ENCODE assay signal across 39 cellular contexts in genomic region chr1:15435239-15436077, GRCh38. TPM values are rescaled to one million over a fixed set of nuclear protein-coding genes. Genes with fewer than 3 reads are reported as not detected.
A peak's percentile ranks its signal among the peaks of the same experiment; 100 is the strongest.
DNase-seq lines count a peak whose midpoint lies in the region; ATAC-seq, FAIRE-seq and TF ChIP-seq lines count a peak whose summit lies in the region.
"Had no signal": no experiment of that assay in that cellular context is flagged by ENCODE, and none has a peak within 500 bp of the region (broad histone marks: within the 10 kb centered on the region; RNA-seq: fewer than 3 reads in every experiment).

No MANE protein-coding gene starts in this region.

- peaks cover 34 to 40% of the 10 kb centered on the region in 2 donors for H3K4me1 Mint-ChIP-seq in immature natural killer cell
- H3K4me1 Mint-ChIP-seq: activated B cell treated with CpG ODN at 0.5 μM for 24 hours; activated CD8-positive, alpha-beta memory T cell treated with anti-CD3 and anti-CD28 coated beads, Interleukin-2, amount 10 ng/mL, durations not matched to agents 7 days and 5 days; CD4-positive, alpha-beta memory T cell had no signal

- peaks cover 25 to 51% (median 31%) of the 10 kb centered on the region in 3 donors for H3K27me3 Mint-ChIP-seq in immature natural killer cell (ENCODE audit: low read depth in 3 of 3)
- H3K27me3 Mint-ChIP-seq: activated B cell treated with CpG ODN at 0.5 μM for 24 hours; activated CD8-positive, alpha-beta memory T cell treated with anti-CD3 and anti-CD28 coated beads, Interleukin-2, amount 10 ng/mL, durations not matched to agents 7 days and 5 days; CD4-positive, alpha-beta memory T cell had no signal

- TF ChIP-seq EP300 in HepG2 (IDR thresholded peaks at IDR 0.05; ENCODE audit: low read depth in 2 of 2, low read length in 2 of 2) (no peak), HepG2 (CRISPR knock-in tag; IDR thresholded peaks at IDR 0.05; ENCODE audit: borderline replicate concordance) (no peak)

- H4K20me1 ChIP-seq in HepG2 (ENCODE audit: insufficient read depth, low read length), result no peaks in the 10 kb centered on the region

- H3K9ac ChIP-seq in HepG2 (ENCODE audit: insufficient read depth, low read depth, low read length), result no peak overlapping the region
- H3K9ac ChIP-seq: parathyroid adenoma had no signal

- no peaks in the 10 kb centered on the region for H3K36me3 Mint-ChIP-seq in immature natural killer cell
- H3K36me3 Mint-ChIP-seq: activated CD8-positive, alpha-beta memory T cell treated with anti-CD3 and anti-CD28 coated beads, Interleukin-2, amount 10 ng/mL, durations not matched to agents 7 days and 5 days had no signal

- H3K27ac ChIP-seq in HepG2 (ENCODE audit: extremely low read length, insufficient read depth, low read length) (no peak overlapping the region), right lobe of liver (no peak overlapping the region), small intestine (ENCODE audit: low read depth in 1 of 2, low read length in 1 of 2) (no peak overlapping the region)
- H3K27ac ChIP-seq: ascending aorta, colonic mucosa, parathyroid adenoma, PC-9, SK-N-MC, skin epidermis, suprapubic skin, upper lobe of right lung had no signal

- in situ Hi-C loops in HepG2 (cut with HindIII; ENCODE audit: extremely low pct_ligation_motif_present, low pct_unique_long_range_greater_than_20kb), result no loop called here

- ATAC-seq in HepG2 (no peak), right lobe of liver (no peak)
- ATAC-seq: activated CD8-positive, alpha-beta memory T cell treated with anti-CD3 and anti-CD28 coated beads, Interleukin-2, amount 10 ng/mL, durations not matched to agents 7 days and 5 days; activated T-cell treated with anti-CD3 and anti-CD28 coated beads, Interleukin-2, amount 50 U/mL, for 4 hours; GM23338; left cardiac atrium had no signal

- CTCF ChIA-PET in HepG2 (lab: Yijun Ruan, JAX; ENCODE audit: low intra/inter-chr PET ratio, low total read pairs), result no interaction called here

- 72% methylated on average over 17 of the region's 17 CpGs for WGBS in HepG2 (ENCODE audit: low lambda C conversion rate)
- WGBS in right lobe of liver (ENCODE audit: insufficient coverage, low coverage, low lambda C conversion rate, missing lambda C conversion rate), result 83% methylated on average over 12 of the region's 17 CpGs
- 94 to 95% (median 94%) methylated on average over 17 of the region's 17 CpGs for WGBS in small intestine, 3 donors

- POLR2A ChIA-PET in HepG2 (lab: Yijun Ruan, JAX), result no interaction called here

- H3K27ac Mint-ChIP-seq in immature natural killer cell, result peak overlapping the region in 5 of 6 donors; percentile 12 to 84 (median 72)
- H3K27ac Mint-ChIP-seq: activated B cell treated with CpG ODN at 0.5 μM for 24 hours; activated CD8-positive, alpha-beta memory T cell treated with anti-CD3 and anti-CD28 coated beads, Interleukin-2, amount 10 ng/mL, durations not matched to agents 7 days and 5 days; GM23338; nephron progenitor cell had no signal

- no TSS peak for BruUV-seq in HepG2 (replicated peaks; lab: Mats Ljungman, UMichigan)

- TF ChIP-seq POLR2A in HepG2 (IDR thresholded peaks at IDR 0.05; ENCODE audit: insufficient read depth in 1 of 2, low read depth in 2 of 2, low read length in 2 of 2) (no peak), right lobe of liver (IDR thresholded peaks at IDR 0.05) (no peak)

- H3K9me3 ChIP-seq in HepG2 (ENCODE audit: low read length) (no peaks in the 10 kb centered on the region), right lobe of liver (no peaks in the 10 kb centered on the region), small intestine (ENCODE audit: control insufficient read depth, low read depth) (no peaks in the 10 kb centered on the region)
- H3K9me3 ChIP-seq: ascending aorta, colonic mucosa, suprapubic skin, upper lobe of right lung had no signal

- no peak overlapping the region for H2AFZ ChIP-seq in HepG2 (ENCODE audit: low read length)
- H2AFZ ChIP-seq: GM23338, parathyroid adenoma, PC-9 had no signal

- H3K4me1 ChIP-seq in HepG2 (ENCODE audit: insufficient read depth, low read length) (peaks cover 15% of the 10 kb centered on the region), right lobe of liver (peaks cover 0 to 3% (median 0%) of the 10 kb centered on the region in 4 donors), small intestine (ENCODE audit: control insufficient read depth in 2 of 2, insufficient read depth in 1 of 2, low read depth in 1 of 2, low read length in 1 of 2) (peaks cover 0 to 2% of the 10 kb centered on the region in 2 donors)
- H3K4me1 ChIP-seq: ascending aorta, colonic mucosa, parathyroid adenoma, suprapubic skin, upper lobe of right lung had no signal

- H3K79me2 ChIP-seq in HepG2 (ENCODE audit: insufficient read depth, low read length), result no peaks in the 10 kb centered on the region
- H3K79me2 ChIP-seq: parathyroid adenoma had no signal

- H3K36me3 ChIP-seq in HepG2 (replicated peaks in 1 of 2; ENCODE audit: control insufficient read depth in 1 of 2, insufficient read depth in 2 of 2, low read length in 2 of 2) (no peaks in the 10 kb centered on the region), right lobe of liver (no peaks in the 10 kb centered on the region), small intestine (ENCODE audit: control insufficient read depth in 2 of 2, insufficient read depth in 2 of 2, low read length in 2 of 2) (no peaks in the 10 kb centered on the region)
- H3K36me3 ChIP-seq: ascending aorta, colonic mucosa, suprapubic skin, upper lobe of right lung had no signal

- DNase-seq in HepG2 (ENCODE audit: low spot score) (no peak), right lobe of liver (no peak), immature natural killer cell (no peak), small intestine (no peak), AG08395 (ENCODE audit: low spot score) (no peak), cortex of kidney (lab: John Stamatoyannopoulos, UW) (no peak)
- DNase-seq: activated B cell treated with CpG ODN at 0.5 μM for 24 hours; activated CD4-positive, alpha-beta T cell treated with anti-CD3 and anti-CD28 coated beads, Interleukin-2, amount 50 U/mL, for 4 hours; activated CD8-positive, alpha-beta memory T cell treated with anti-CD3 and anti-CD28 coated beads, Interleukin-2, amount 10 ng/mL, durations not matched to agents 7 days and 5 days; activated gamma-delta T cell; activated T-cell treated with anti-CD3 and anti-CD28 coated beads, Interleukin-2, amount 50 U/mL, for 4 hours; CD4-positive, alpha-beta memory T cell; colonic mucosa; DND-41; effector memory CD4-positive, alpha-beta T cell; hypothalamus; left cardiac atrium; NCI-H1417 treated with DMSO at 0.1 percent for 48 hours; NCI-H2029 treated with DMSO at 0.1 percent for 48 hours; NCI-H526; nephron progenitor cell; retina; stimulated activated naive CD4-positive, alpha-beta T cell; T-helper 1 cell; upper lobe of right lung had no signal

- TF ChIP-seq CTCF in HepG2 (CRISPR knock-in tag; IDR thresholded peaks at IDR 0.05) (no peak), right lobe of liver (IDR thresholded peaks at IDR 0.05) (no peak)

- TF ChIP-seq RAD21 in HepG2 (CRISPR knock-in tag; IDR thresholded peaks at IDR 0.05), result no peak

- H3K27me3 ChIP-seq in HepG2 (ENCODE audit: control insufficient read depth in 1 of 2, insufficient read depth in 2 of 2, low read length in 2 of 2) (no peaks in the 10 kb centered on the region; a peak in 1 of 5 replicates), right lobe of liver (no peaks in the 10 kb centered on the region), small intestine (ENCODE audit: control insufficient read depth in 2 of 2, insufficient read depth in 2 of 2, low read length in 2 of 2) (no peaks in the 10 kb centered on the region)
- H3K27me3 ChIP-seq: ascending aorta, colonic mucosa, suprapubic skin, upper lobe of right lung had no signal

- intact Hi-C loops in HepG2 (cut with micrococcal nuclease; ENCODE audit: unreplicated experiment), result no loop called here
- intact Hi-C loops in right lobe of liver (cut with DNase I), result no loop called here

- no peak overlapping the region for H3K4me3 ChIP-seq in HepG2 (replicated peaks in 1 of 3; ENCODE audit: insufficient read depth in 1 of 3, low read depth in 2 of 3, low read length in 3 of 3)
- H3K4me3 ChIP-seq in right lobe of liver, result no peak overlapping the region
- no peak overlapping the region for H3K4me3 ChIP-seq in small intestine (ENCODE audit: low read depth in 1 of 2, low read length in 2 of 2)
- H3K4me3 ChIP-seq: ascending aorta, colonic mucosa, GM23338, lung, PC-9, SK-N-MC, skin epidermis, suprapubic skin, upper lobe of right lung had no signal

- H3K4me3 Mint-ChIP-seq in immature natural killer cell, result no peak overlapping the region
- H3K4me3 Mint-ChIP-seq: activated B cell treated with CpG ODN at 0.5 μM for 24 hours; activated CD8-positive, alpha-beta memory T cell treated with anti-CD3 and anti-CD28 coated beads, Interleukin-2, amount 10 ng/mL, durations not matched to agents 7 days and 5 days; activated T-cell treated with anti-CD3 and anti-CD28 coated beads, Interleukin-2, amount 50 U/mL, for 4 hours; CD4-positive, alpha-beta memory T cell; GM23338; nephron progenitor cell had no signal

- no peak for FAIRE-seq in HepG2 (lab: Jason Lieb, UNC)
- FAIRE-seq in small intestine (lab: Jason Lieb, UNC), result no peak
- FAIRE-seq: D721Med had no signal

- no peaks in the 10 kb centered on the region for H3K9me3 Mint-ChIP-seq in immature natural killer cell
- H3K9me3 Mint-ChIP-seq: activated B cell treated with CpG ODN at 0.5 μM for 24 hours; activated T-cell treated with anti-CD3 and anti-CD28 coated beads, Interleukin-2, amount 50 U/mL, for 4 hours; CD4-positive, alpha-beta memory T cell; GM23338; nephron progenitor cell had no signal

- H3K4me2 ChIP-seq in HepG2 (ENCODE audit: low read depth, low read length), result no peak overlapping the region
- H3K4me2 ChIP-seq: GM23338 had no signal

RNA-seq across cellular contexts. Expression of gene CTRC, which starts 2.8 kb away (rescaled TPM):
- not detected in 2 replicates for total RNA-seq in HepG2 (2016; rRNA removed; fragmentation: Illumina TruSeq; extraction: Trizol)
- total RNA-seq in HepG2 (2016; cell fraction: cytosol; rRNA removed; fragmentation: Illumina TruSeq; extraction: Trizol; ENCODE audit: low read depth), result not detected in 2 replicates
- total RNA-seq in HepG2 (2016; cell fraction: insoluble cytoplasmic fraction; rRNA removed; fragmentation: Illumina TruSeq; extraction: Trizol), result not detected in 2 replicates
- not detected in 2 replicates for total RNA-seq in HepG2 (2016; cell fraction: membrane; rRNA removed; fragmentation: Illumina TruSeq; extraction: Trizol)
- total RNA-seq in HepG2 (2016; cell fraction: nucleus; rRNA removed; fragmentation: Illumina TruSeq; extraction: Trizol), result not detected in 2 replicates
- not detected in 2 replicates for polyA plus RNA-seq in HepG2 (2011; rRNA removed)
- not detected in 2 replicates for polyA plus RNA-seq in HepG2 (2011; cell fraction: cytosol; rRNA removed)
- polyA plus RNA-seq in HepG2 (2011; cell fraction: nucleus; rRNA removed), result not detected in 2 replicates
- not detected in 2 replicates for polyA plus RNA-seq in HepG2 (2012)
- not detected in 2 replicates for polyA plus RNA-seq in HepG2 (2016; cell fraction: cytosol; fragmentation: Illumina TruSeq; extraction: Trizol; ENCODE audit: low read depth)
- not detected in 2 replicates for polyA plus RNA-seq in HepG2 (2016; cell fraction: insoluble cytoplasmic fraction; fragmentation: Illumina TruSeq; extraction: Trizol; ENCODE audit: low read depth)
- not detected in 2 replicates for polyA plus RNA-seq in HepG2 (2016; cell fraction: membrane; fragmentation: Illumina TruSeq; extraction: Trizol; ENCODE audit: low read depth)
- not detected in 2 replicates for polyA plus RNA-seq in HepG2 (2016; cell fraction: nucleus; fragmentation: Illumina TruSeq; extraction: Trizol; ENCODE audit: insufficient read depth, low read depth)
- polyA minus RNA-seq in HepG2 (2011; rRNA and poly(A)+ RNA removed; ENCODE audit: low replicate concordance), result not detected in 2 replicates
- polyA minus RNA-seq in HepG2 (2011; cell fraction: cytosol; rRNA and poly(A)+ RNA removed), result not detected in 2 replicates
- not detected in 2 replicates for polyA minus RNA-seq in HepG2 (2011; cell fraction: nucleus; rRNA and poly(A)+ RNA removed)
- not detected for total RNA-seq in right lobe of liver
- polyA plus RNA-seq in immature natural killer cell, result not detected
- 1 to 10 TPM in 2 of 3 donors, under 1 TPM in 1; 0.21 to 6.9 (median 3.8) TPM for polyA plus RNA-seq in small intestine
- total RNA-seq: A172, ascending aorta, cardiac septum, epithelial cell of proximal tubule, glomerular endothelial cell, left cardiac atrium, PC-9 had no signal
- polyA plus RNA-seq: CD4-positive, alpha-beta memory T cell; GM23338 had no signal

RNA-seq across cellular contexts. Expression of gene CELA2A, which starts 21.1 kb away (rescaled TPM):
- total RNA-seq in HepG2 (2016; rRNA removed; fragmentation: Illumina TruSeq; extraction: Trizol) (not detected in 2 replicates), right lobe of liver (not detected)
- total RNA-seq in HepG2 (2016; cell fraction: cytosol; rRNA removed; fragmentation: Illumina TruSeq; extraction: Trizol; ENCODE audit: low read depth), result not detected in 2 replicates
- not detected in 2 replicates for total RNA-seq in HepG2 (2016; cell fraction: insoluble cytoplasmic fraction; rRNA removed; fragmentation: Illumina TruSeq; extraction: Trizol)
- not detected in 2 replicates for total RNA-seq in HepG2 (2016; cell fraction: membrane; rRNA removed; fragmentation: Illumina TruSeq; extraction: Trizol)
- total RNA-seq in HepG2 (2016; cell fraction: nucleus; rRNA removed; fragmentation: Illumina TruSeq; extraction: Trizol), result not detected in 2 replicates
- polyA plus RNA-seq in HepG2 (2011; rRNA removed) (not detected in 2 replicates), immature natural killer cell (not detected), small intestine (1 to 10 TPM in 2 of 3 donors, not detected in 1; 1.1 to 1.6 TPM)
- polyA plus RNA-seq in HepG2 (2011; cell fraction: cytosol; rRNA removed), result not detected in 2 replicates
- not detected in 2 replicates for polyA plus RNA-seq in HepG2 (2011; cell fraction: nucleus; rRNA removed)
- not detected in 2 replicates for polyA plus RNA-seq in HepG2 (2012)
- not detected in 2 replicates for polyA plus RNA-seq in HepG2 (2016; cell fraction: cytosol; fragmentation: Illumina TruSeq; extraction: Trizol; ENCODE audit: low read depth)
- not detected in 2 replicates for polyA plus RNA-seq in HepG2 (2016; cell fraction: insoluble cytoplasmic fraction; fragmentation: Illumina TruSeq; extraction: Trizol; ENCODE audit: low read depth)
- not detected in 2 replicates for polyA plus RNA-seq in HepG2 (2016; cell fraction: membrane; fragmentation: Illumina TruSeq; extraction: Trizol; ENCODE audit: low read depth)
- polyA plus RNA-seq in HepG2 (2016; cell fraction: nucleus; fragmentation: Illumina TruSeq; extraction: Trizol; ENCODE audit: insufficient read depth, low read depth), result not detected in 2 replicates
- polyA minus RNA-seq in HepG2 (2011; rRNA and poly(A)+ RNA removed; ENCODE audit: low replicate concordance), result not detected in 2 replicates
- polyA minus RNA-seq in HepG2 (2011; cell fraction: cytosol; rRNA and poly(A)+ RNA removed), result not detected in 2 replicates
- not detected in 2 replicates for polyA minus RNA-seq in HepG2 (2011; cell fraction: nucleus; rRNA and poly(A)+ RNA removed)
- total RNA-seq: A172; activated B cell treated with CpG ODN at 0.5 μM for 24 hours; activated CD8-positive, alpha-beta memory T cell treated with anti-CD3 and anti-CD28 coated beads, Interleukin-2, amount 10 ng/mL, durations not matched to agents 7 days and 5 days; ascending aorta; cardiac septum; CD4-positive, alpha-beta memory T cell; epithelial cell of proximal tubule; glomerular endothelial cell; GM23338; left cardiac atrium; mononuclear cell; PC-9; suprapubic skin; upper lobe of right lung had no signal
- polyA plus RNA-seq: CD4-positive, alpha-beta memory T cell; GM23338 had no signal

RNA-seq across cellular contexts. Expression of gene EFHD2, which starts 25.8 kb away (rescaled TPM):
- total RNA-seq in HepG2 (2016; rRNA removed; fragmentation: Illumina TruSeq; extraction: Trizol) (9.9 and 12.7 TPM in 2 replicates), right lobe of liver (10 to 100 TPM in 5 of 6 experiments, 1 to 10 TPM in 1; 9.9 to 19.4 (median 15.6) TPM)
- 3.5 and 3.8 TPM in 2 replicates for total RNA-seq in HepG2 (2016; cell fraction: cytosol; rRNA removed; fragmentation: Illumina TruSeq; extraction: Trizol; ENCODE audit: low read depth)
- total RNA-seq in HepG2 (2016; cell fraction: insoluble cytoplasmic fraction; rRNA removed; fragmentation: Illumina TruSeq; extraction: Trizol), result 10.0 and 12.8 TPM in 2 replicates
- total RNA-seq in HepG2 (2016; cell fraction: membrane; rRNA removed; fragmentation: Illumina TruSeq; extraction: Trizol), result 10.3 and 10.6 TPM in 2 replicates
- 5.1 and 5.7 TPM in 2 replicates for total RNA-seq in HepG2 (2016; cell fraction: nucleus; rRNA removed; fragmentation: Illumina TruSeq; extraction: Trizol)
- polyA plus RNA-seq in HepG2 (2011; rRNA removed) (9.4 and 10.9 TPM in 2 replicates), immature natural killer cell (1,000 to 10,000 TPM in 1 of 3 donors, 100 to 1,000 TPM in 2; 686 to 1,063 (median 771) TPM), small intestine (100 to 1,000 TPM; 147 to 149 (median 149) TPM)
- polyA plus RNA-seq in HepG2 (2011; cell fraction: cytosol; rRNA removed), result 9.0 and 11.9 TPM in 2 replicates
- 16.4 and 20.1 TPM in 2 replicates for polyA plus RNA-seq in HepG2 (2011; cell fraction: nucleus; rRNA removed)
- 13.1 and 13.3 TPM in 2 replicates for polyA plus RNA-seq in HepG2 (2012)
- 5.6 and 6.2 TPM in 2 replicates for polyA plus RNA-seq in HepG2 (2016; cell fraction: cytosol; fragmentation: Illumina TruSeq; extraction: Trizol; ENCODE audit: low read depth)
- 16.6 and 21.1 TPM in 2 replicates for polyA plus RNA-seq in HepG2 (2016; cell fraction: insoluble cytoplasmic fraction; fragmentation: Illumina TruSeq; extraction: Trizol; ENCODE audit: low read depth)
- polyA plus RNA-seq in HepG2 (2016; cell fraction: membrane; fragmentation: Illumina TruSeq; extraction: Trizol; ENCODE audit: low read depth), result 11.7 and 12.3 TPM in 2 replicates
- 13.8 and 16.7 TPM in 2 replicates for polyA plus RNA-seq in HepG2 (2016; cell fraction: nucleus; fragmentation: Illumina TruSeq; extraction: Trizol; ENCODE audit: insufficient read depth, low read depth)
- polyA minus RNA-seq in HepG2 (2011; rRNA and poly(A)+ RNA removed; ENCODE audit: low replicate concordance), result 7.2 and 33.1 TPM in 2 replicates
- 5.6 and 6.2 TPM in 2 replicates for polyA minus RNA-seq in HepG2 (2011; cell fraction: cytosol; rRNA and poly(A)+ RNA removed)
- polyA minus RNA-seq in HepG2 (2011; cell fraction: nucleus; rRNA and poly(A)+ RNA removed), result 2.6 and 3.4 TPM in 2 replicates

RNA-seq across cellular contexts. Expression of gene CELA2B, which starts 40.4 kb away (rescaled TPM):
- total RNA-seq in HepG2 (2016; rRNA removed; fragmentation: Illumina TruSeq; extraction: Trizol) (not detected in 2 replicates), right lobe of liver (not detected)
- not detected in 2 replicates for total RNA-seq in HepG2 (2016; cell fraction: cytosol; rRNA removed; fragmentation: Illumina TruSeq; extraction: Trizol; ENCODE audit: low read depth)
- not detected in 2 replicates for total RNA-seq in HepG2 (2016; cell fraction: insoluble cytoplasmic fraction; rRNA removed; fragmentation: Illumina TruSeq; extraction: Trizol)
- not detected in 2 replicates for total RNA-seq in HepG2 (2016; cell fraction: membrane; rRNA removed; fragmentation: Illumina TruSeq; extraction: Trizol)
- not detected in 2 replicates for total RNA-seq in HepG2 (2016; cell fraction: nucleus; rRNA removed; fragmentation: Illumina TruSeq; extraction: Trizol)
- polyA plus RNA-seq in HepG2 (2011; rRNA removed) (not detected in 2 replicates), immature natural killer cell (not detected), small intestine (not detected)
- polyA plus RNA-seq in HepG2 (2011; cell fraction: cytosol; rRNA removed), result not detected in 2 replicates
- not detected in 2 replicates for polyA plus RNA-seq in HepG2 (2011; cell fraction: nucleus; rRNA removed)
- polyA plus RNA-seq in HepG2 (2012), result not detected in 2 replicates
- not detected in 2 replicates for polyA plus RNA-seq in HepG2 (2016; cell fraction: cytosol; fragmentation: Illumina TruSeq; extraction: Trizol; ENCODE audit: low read depth)
- polyA plus RNA-seq in HepG2 (2016; cell fraction: insoluble cytoplasmic fraction; fragmentation: Illumina TruSeq; extraction: Trizol; ENCODE audit: low read depth), result not detected in 2 replicates
- not detected in 2 replicates for polyA plus RNA-seq in HepG2 (2016; cell fraction: membrane; fragmentation: Illumina TruSeq; extraction: Trizol; ENCODE audit: low read depth)
- polyA plus RNA-seq in HepG2 (2016; cell fraction: nucleus; fragmentation: Illumina TruSeq; extraction: Trizol; ENCODE audit: insufficient read depth, low read depth), result not detected in 2 replicates
- not detected in 2 replicates for polyA minus RNA-seq in HepG2 (2011; rRNA and poly(A)+ RNA removed; ENCODE audit: low replicate concordance)
- polyA minus RNA-seq in HepG2 (2011; cell fraction: cytosol; rRNA and poly(A)+ RNA removed), result not detected in 2 replicates
- polyA minus RNA-seq in HepG2 (2011; cell fraction: nucleus; rRNA and poly(A)+ RNA removed), result not detected in 2 replicates
- total RNA-seq: A172; activated B cell treated with CpG ODN at 0.5 μM for 24 hours; activated CD8-positive, alpha-beta memory T cell treated with anti-CD3 and anti-CD28 coated beads, Interleukin-2, amount 10 ng/mL, durations not matched to agents 7 days and 5 days; ascending aorta; cardiac septum; CD4-positive, alpha-beta memory T cell; epithelial cell of proximal tubule; glomerular endothelial cell; GM23338; left cardiac atrium; mononuclear cell; PC-9; suprapubic skin; upper lobe of right lung had no signal
- polyA plus RNA-seq: CD4-positive, alpha-beta memory T cell; GM23338; lung had no signal

Comparison
In these comparisons a context has a peak if more than half of its experiments do, and no peak if none do; other contexts are left out.
1. RNA of gene EFHD2, which starts 25.8 kb away (polyA plus RNA-seq): 686 to 1,063 TPM in immature natural killer cell and 147 to 149 TPM in small intestine; 5.6 to 21.1 TPM in HepG2; every median in the first group is over 4 times any median in the second.